29 cellular contexts compared by ENCODE assay signal in the genomic region with DNA sequence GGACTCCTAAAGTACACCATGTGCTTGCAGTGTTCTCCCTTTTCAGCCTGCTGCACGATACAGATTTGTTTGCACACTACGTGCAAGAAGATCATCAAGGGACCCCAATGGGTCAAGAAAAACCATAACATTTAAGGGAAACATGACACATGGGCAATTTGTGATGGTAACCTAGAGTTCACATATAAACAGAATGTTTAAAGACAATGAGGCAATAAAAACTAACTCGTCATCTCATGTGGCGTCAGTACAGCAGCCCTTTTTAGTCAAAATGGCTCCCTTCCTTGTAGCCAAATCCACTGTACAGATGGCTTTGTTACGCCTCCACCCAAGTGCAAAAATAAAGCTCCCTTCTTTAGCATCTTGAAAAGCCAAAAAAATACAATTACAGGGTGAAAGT.
"Had no signal": no experiment of that assay in that cellular context is flagged by ENCODE, and none has a peak within 500 bp of the region (broad histone marks: within the 10 kb centered on the region; RNA-seq: fewer than 3 reads in every experiment).

No MANE protein-coding gene starts in this region.

- DNase-seq: effector memory CD4-positive, alpha-beta T cell; gastrocnemius medialis; head of caudate nucleus; kidney glomerular epithelial cell; left colon; left ventricle myocardium superior; lower lobe of right lung; naive thymus-derived CD8-positive, alpha-beta T cell; nephron progenitor cell; occipital lobe; ovary; posterior cingulate gyrus; psoas muscle; right cardiac atrium; sigmoid colon; spleen; stimulated activated CD4-positive, alpha-beta T cell treated with anti-CD3 and anti-CD28 coated beads, Interleukin-4, amount 100 ng/mL, for 4 hours; stimulated activated naive CD8-positive, alpha-beta T cell treated with anti-CD3 and anti-CD28 coated beads, Interleukin-15, Interleukin-2, amounts not matched to agents 100 U/mL and 50 U/mL, for 24 hours; thyroid gland; trophoblast cell had no signal

- ATAC-seq: gastrocnemius medialis; left ventricle myocardium superior; lower lobe of right lung; naive thymus-derived CD8-positive, alpha-beta T cell; psoas muscle; right cardiac atrium; stimulated activated memory B cell treated with anti-CD40 and anti-IgM and Interleukin-4, amounts not matched to agents 10 μg/mL and 1 μg/mL and 100 μg/mL, for 72 hours; stimulated activated naive CD8-positive, alpha-beta T cell treated with anti-CD3 and anti-CD28 coated beads, Interleukin-15, Interleukin-2, amounts not matched to agents 100 U/mL and 50 U/mL, for 24 hours had no signal

- H3K36me3 ChIP-seq: gastrocnemius medialis, ovary, sigmoid colon, thyroid gland had no signal

- H3K27me3 ChIP-seq: esophagus muscularis mucosa, gastrocnemius medialis, ovary, sigmoid colon, spleen, suprapubic skin, thyroid gland, vagina had no signal

- H3K4me3 Mint-ChIP-seq: dendritic cell treated with granulocyte-macrophage colony-stimulating factor and Interleukin-4, amounts not matched to agents 40 ng/mL and 50 ng/mL, for 4 days; naive thymus-derived CD8-positive, alpha-beta T cell; nephron progenitor cell; stimulated activated memory B cell treated with anti-CD40 and anti-IgM and Interleukin-4, amounts not matched to agents 10 μg/mL and 1 μg/mL and 100 μg/mL, for 72 hours had no signal

- H3K9me3 ChIP-seq: esophagus muscularis mucosa, gastrocnemius medialis, lower lobe of right lung, ovary, psoas muscle, sigmoid colon, spleen, suprapubic skin, thyroid gland, vagina had no signal

- H3K4me3 ChIP-seq: esophagus muscularis mucosa, gastrocnemius medialis, lower lobe of right lung, ovary, psoas muscle, sigmoid colon, skin epidermis, spleen, suprapubic skin, thyroid gland, vagina had no signal

- H3K27ac ChIP-seq: esophagus muscularis mucosa, gastrocnemius medialis, lower lobe of right lung, ovary, psoas muscle, sigmoid colon, skin epidermis, spleen, suprapubic skin, thyroid gland, vagina had no signal

- H3K9me3 Mint-ChIP-seq: dendritic cell treated with granulocyte-macrophage colony-stimulating factor and Interleukin-4, amounts not matched to agents 40 ng/mL and 50 ng/mL, for 4 days; naive thymus-derived CD8-positive, alpha-beta T cell; nephron progenitor cell; stimulated activated memory B cell treated with anti-CD40 and anti-IgM and Interleukin-4, amounts not matched to agents 10 μg/mL and 1 μg/mL and 100 μg/mL, for 72 hours had no signal

- H3K4me1 Mint-ChIP-seq: naive thymus-derived CD8-positive, alpha-beta T cell; stimulated activated memory B cell treated with anti-CD40 and anti-IgM and Interleukin-4, amounts not matched to agents 10 μg/mL and 1 μg/mL and 100 μg/mL, for 72 hours had no signal

- H3K27me3 Mint-ChIP-seq: dendritic cell treated with granulocyte-macrophage colony-stimulating factor and Interleukin-4, amounts not matched to agents 40 ng/mL and 50 ng/mL, for 4 days; naive thymus-derived CD8-positive, alpha-beta T cell; stimulated activated memory B cell treated with anti-CD40 and anti-IgM and Interleukin-4, amounts not matched to agents 10 μg/mL and 1 μg/mL and 100 μg/mL, for 72 hours had no signal

- FAIRE-seq: colon, endothelial cell of umbilical vein, islet of Langerhans had no signal

- H3K4me1 ChIP-seq: lower lobe of right lung, psoas muscle, sigmoid colon, spleen, suprapubic skin had no signal

- H3K27ac Mint-ChIP-seq: dendritic cell treated with granulocyte-macrophage colony-stimulating factor and Interleukin-4, amounts not matched to agents 40 ng/mL and 50 ng/mL, for 4 days; naive thymus-derived CD8-positive, alpha-beta T cell; nephron progenitor cell; stimulated activated memory B cell treated with anti-CD40 and anti-IgM and Interleukin-4, amounts not matched to agents 10 μg/mL and 1 μg/mL and 100 μg/mL, for 72 hours had no signal
